In genomic region chr1:65147424-65148177, GRCh38 we compare ENCODE assay signal across 8 cellular contexts. TPM values are rescaled to one million over a fixed set of nuclear protein-coding genes. Genes with fewer than 3 reads are reported as not detected.
DNase-seq lines count a peak whose midpoint lies in the region; ATAC-seq and TF ChIP-seq lines count a peak whose summit lies in the region.

No MANE protein-coding gene starts in this region.

- H3K79me2 ChIP-seq in SK-N-SH (ENCODE audit: insufficient read depth), result no peaks in the 10 kb centered on the region

- no peaks in the 10 kb centered on the region; the same call in 1 of the 2 replicates for H3K27me3 ChIP-seq in SK-N-SH (ENCODE audit: insufficient read depth)

- H3K9me3 Mint-ChIP-seq in MCF 10A (ENCODE audit: unreplicated experiment), result no peaks in the 10 kb centered on the region
- H3K9me3 Mint-ChIP-seq in immature natural killer cell, result no peaks in the 10 kb centered on the region

- peak overlapping the region; percentile 87 for H2AFZ ChIP-seq in SK-N-SH (ENCODE audit: low read depth)

- H3K27ac Mint-ChIP-seq in MCF 10A (ENCODE audit: low read depth, unreplicated experiment) (no peak overlapping the region), immature natural killer cell (no peak overlapping the region)

- peaks cover 6 to 11% of the 10 kb centered on the region in 2 experiments; a peak in 2 of 4 replicates for H3K4me1 ChIP-seq in SK-N-SH (ENCODE audit: control insufficient read depth in 1 of 2, insufficient read depth in 2 of 2, low read depth in 1 of 2, low read length in 1 of 2)

- 3% methylated on average over 24 of the region's 88 CpGs for WGBS in SK-N-SH (ENCODE audit: low lambda C conversion rate)

- H3K27me3 Mint-ChIP-seq in MCF 10A (ENCODE audit: insufficient read depth, unreplicated experiment) (no peaks in the 10 kb centered on the region), immature natural killer cell (ENCODE audit: low read depth in 3 of 3) (peaks cover 13 to 28% (median 20%) of the 10 kb centered on the region in 3 donors)

- H3K9me2 ChIP-seq in SK-N-SH, result no peaks in the 10 kb centered on the region

- H3F3A ChIP-seq in SK-N-SH (replicated peaks; ENCODE audit: insufficient read depth), result peaks cover 15% of the 10 kb centered on the region

- TF ChIP-seq CTCF in SK-N-SH (IDR thresholded peaks at IDR 0.05), result no peak
- no peak for TF ChIP-seq CTCF in MCF 10A (IDR thresholded peaks at IDR 0.05; ENCODE audit: unreplicated experiment)

- H3K4me2 ChIP-seq in SK-N-SH, result peak overlapping the region; percentile 91

- no peak for TF ChIP-seq RAD21 in SK-N-SH (IDR thresholded peaks at IDR 0.05; ENCODE audit: low read length)

- intact Hi-C loops in MCF 10A (cut with micrococcal nuclease), result loop anchor here (2.0 kb wide), 2 partner anchors 61 to 81 kb away; no protein-coding TSS in a partner anchor

- no peaks in the 10 kb centered on the region for H3K9me3 ChIP-seq in SK-N-SH

- peaks cover 19% of the 10 kb centered on the region for H3K4me1 Mint-ChIP-seq in MCF 10A (ENCODE audit: insufficient read depth, unreplicated experiment)
- H3K4me1 Mint-ChIP-seq in immature natural killer cell, result peaks cover 14 to 17% of the 10 kb centered on the region in 2 donors

- peak overlapping the region; percentile 71 for H3K4me3 ChIP-seq in SK-N-SH (ENCODE audit: low read depth in 2 of 2, low read length in 1 of 2)

- peak; percentile 49 for DNase-seq in DMS53 treated with DMSO at 0.1 percent for 48 hours (lab: John Stamatoyannopoulos, UW; ENCODE audit: unreplicated experiment)
- peak; percentile 83 for DNase-seq in SK-N-SH
- DNase-seq in MCF 10A (ENCODE audit: unreplicated experiment), result peak; percentile 42
- DNase-seq in immature natural killer cell, result peak in 2 of 3 donors; percentile 8 to 13
- peak; percentile 20 for DNase-seq in stimulated activated CD4-positive, alpha-beta T cell treated with anti-CD3 and anti-CD28 coated beads, Interleukin-12 subunit alpha, Interleukin-12 subunit beta, amount 100 ng/mL, for 4 hours
- no peak for DNase-seq in NCI-H187 (lab: John Stamatoyannopoulos, UW)

- H3K36me3 Mint-ChIP-seq in MCF 10A (ENCODE audit: insufficient read depth, unreplicated experiment) (no peaks in the 10 kb centered on the region), immature natural killer cell (no peaks in the 10 kb centered on the region)

- CTCF ChIA-PET in SK-N-SH (lab: Yijun Ruan, JAX) (interaction anchor here (0.8 to 4.0 kb wide), 3 partner anchors 61 to 540 kb away, joined by 3 to 14 read pairs (median 4); no protein-coding TSS in a partner anchor), MCF 10A (lab: Yijun Ruan, JAX) (interaction anchor here (1.2 kb wide), 1 partner anchor 62 kb away, joined by 9 read pairs; no protein-coding TSS in a partner anchor)

- peak overlapping the region; percentile 68 for H3K9ac ChIP-seq in SK-N-SH

- no peak for TF ChIP-seq EP300 in SK-N-SH (IDR thresholded peaks at IDR 0.05; ENCODE audit: borderline replicate concordance in 1 of 2, low read depth in 1 of 2, low read length in 1 of 2)

- H4K20me1 ChIP-seq in SK-N-SH (ENCODE audit: insufficient read depth), result no peaks in the 10 kb centered on the region

- ATAC-seq in GM19467 (IDR thresholded peaks at IDR 0.05; ENCODE audit: unreplicated experiment) (peak; percentile 42), HG03520 (IDR thresholded peaks at IDR 0.05; ENCODE audit: unreplicated experiment) (peak; percentile 53)

- H3K36me3 ChIP-seq in SK-N-SH (replicated peaks in 1 of 2; ENCODE audit: control insufficient read depth in 1 of 2, insufficient read depth in 2 of 2, low read length in 1 of 2), result no peaks in the 10 kb centered on the region

- peak overlapping the region in 1 of 2 experiments; percentile 11; a peak in 1 of 4 replicates for H3K27ac ChIP-seq in SK-N-SH (ENCODE audit: low read depth in 2 of 2, low read length in 1 of 2)

- no TSS peak for BruUV-seq in MCF 10A (replicated peaks; lab: Mats Ljungman, UMichigan)

- POLR2A ChIA-PET in SK-N-SH (lab: Yijun Ruan, JAX) (no interaction called here), MCF 10A (lab: Yijun Ruan, JAX) (interaction anchor here (0.6 to 4.5 kb wide), 12 partner anchors 17 to 145 kb away, joined by 3 to 29 read pairs (median 7); no protein-coding TSS in a partner anchor)

- H3K4me3 Mint-ChIP-seq in MCF 10A (ENCODE audit: unreplicated experiment) (peak overlapping the region; percentile 79), immature natural killer cell (peak overlapping the region; percentile 50 to 81 (median 78))

TF ChIP-seq in SK-N-SH, 30 proteins besides CTCF, POLR2A, EP300 and RAD21:
- TF ChIP-seq MAX (IDR thresholded peaks at IDR 0.05; ENCODE audit: low read depth) (peak; percentile 60; the same call in 1 of the 2 replicates), RXRA (IDR thresholded peaks at IDR 0.05; ENCODE audit: borderline replicate concordance, low read depth) (no peak), SIN3A (IDR thresholded peaks at IDR 0.05; ENCODE audit: borderline replicate concordance, low read depth, low read length) (no peak), MXI1 (IDR thresholded peaks at IDR 0.05; ENCODE audit: low read depth, low read length) (peak; percentile 73; the same call in 1 of the 2 replicates)

RNA-seq across cellular contexts. Expression of gene AK4, which starts 0.4 kb away (rescaled TPM):
- polyA plus RNA-seq in SK-N-SH (2012; rRNA removed) (6.4 and 8.8 TPM in 2 replicates), immature natural killer cell (under 1 TPM in 1 of 3 donors, not detected in 2; 0.41 TPM)
- 9.0 and 11.1 TPM in 2 replicates for polyA plus RNA-seq in SK-N-SH (2012; cell fraction: cytosol; rRNA removed)
- 1.8 and 4.7 TPM in 2 replicates for polyA plus RNA-seq in SK-N-SH (2012; cell fraction: nucleus; rRNA removed)
- total RNA-seq in MCF 10A (2022), result 54.2 and 57.1 TPM in 2 replicates

Comparison
In these comparisons a context has a peak if more than half of its experiments do, and no peak if none do; other contexts are left out.
1. DNase-seq: peak in DMS53 treated with DMSO at 0.1 percent for 48 hours (single experiment), SK-N-SH (single experiment), MCF 10A (single experiment), immature natural killer cell (2 of 3) and stimulated activated CD4-positive, alpha-beta T cell treated with anti-CD3 and anti-CD28 coated beads, Interleukin-12 subunit alpha, Interleukin-12 subunit beta, amount 100 ng/mL, for 4 hours (single experiment); none in NCI-H187 (0 of 2).